Comparison of ENCODE assay signal across 10 cellular contexts in genomic region chr10:93072713-93073538, GRCh38. TPM values are rescaled to one million over a fixed set of nuclear protein-coding genes. Genes with fewer than 3 reads are reported as not detected.
A peak's percentile ranks its signal among the peaks of the same experiment; 100 is the strongest.
DNase-seq lines count a peak whose midpoint lies in the region; ATAC-seq and TF ChIP-seq lines count a peak whose summit lies in the region.
"Had no signal": no experiment of that assay in that cellular context is flagged by ENCODE, and none has a peak within 500 bp of the region (broad histone marks: within the 10 kb centered on the region; RNA-seq: fewer than 3 reads in every experiment).

No MANE protein-coding gene starts in this region.

- POLR2A ChIA-PET in T-cell (lab: Charles Lee): no interaction called here

- H3K4me1 ChIP-seq in iPS DF 6.9 (ENCODE audit: control insufficient read depth, insufficient read depth, low read length): peaks cover 19% of the 10 kb centered on the region

- peaks cover 57 to 73% of the 10 kb centered on the region in 2 donors for H3K27me3 Mint-ChIP-seq in T-cell

- TF ChIP-seq CTCF in HFF-Myc (IDR thresholded peaks at IDR 0.05; ENCODE audit: low read depth, low read length, missing control alignments): no peak

- no peak for TF ChIP-seq POLR2A in erythroblast (IDR thresholded peaks at IDR 0.05; ENCODE audit: low read length)

- no peak for DNase-seq in HFF-Myc (ENCODE audit: extremely low read depth, low read depth)
- no peak for DNase-seq in T-cell
- DNase-seq in iPS DF 6.9 (ENCODE audit: low read depth, low spot score): no peak
- DNase-seq in DMS114 treated with DMSO at 0.1 percent for 48 hours (lab: John Stamatoyannopoulos, UW; ENCODE audit: unreplicated experiment): no peak
- no peak for DNase-seq in NCI-H774 (lab: John Stamatoyannopoulos, UW)
- DNase-seq in OCI-M1 (lab: John Stamatoyannopoulos, UW): no peak
- no peak for DNase-seq in erythroblast (lab: John Stamatoyannopoulos, UW)
- DNase-seq: kidney glomerular epithelial cell had no signal

- no CpG with 5 or more reads among the region's 34 CpGs for WGBS in iPS DF 6.9 (ENCODE audit: insufficient coverage, insufficient read length)

- H3K4me3 Mint-ChIP-seq in T-cell: peak overlapping the region; percentile 21 to 74 (median 45)

- H3K27me3 ChIP-seq in iPS DF 6.9 (ENCODE audit: control insufficient read depth, insufficient read depth, low read length): peaks cover 78% of the 10 kb centered on the region

- CTCF ChIA-PET in T-cell (lab: Charles Lee): interaction anchor here in 1 of 2 donors (0.6 kb wide), 1 partner anchor 105 kb away, joined by 3 read pairs; no protein-coding TSS in a partner anchor

- no peak overlapping the region for H3K27ac Mint-ChIP-seq in T-cell

- H3K4me1 Mint-ChIP-seq in T-cell: peaks cover 24 to 44% (median 43%) of the 10 kb centered on the region in 3 donors

- no peaks in the 10 kb centered on the region for H3K9me3 ChIP-seq in iPS DF 6.9 (ENCODE audit: control insufficient read depth, insufficient read depth, low read length)

- no peaks in the 10 kb centered on the region for H3K36me3 ChIP-seq in iPS DF 6.9 (ENCODE audit: control insufficient read depth, insufficient read depth, low read length)

- no peaks in the 10 kb centered on the region for H3K9me3 Mint-ChIP-seq in T-cell

- H3K4me3 ChIP-seq in HFF-Myc (replicated peaks; ENCODE audit: low read depth, low read length): peak overlapping the region; percentile 39
- peak overlapping the region; percentile 16; the same call in 1 of the 2 replicates for H3K4me3 ChIP-seq in iPS DF 6.9 (ENCODE audit: low read length)
- peak overlapping the region in 4 of 7 experiments; percentile 10 to 32 (median 16) for H3K4me3 ChIP-seq in skin epidermis

- ATAC-seq in T-cell (replicated peaks in 1 of 4): no peak

- H3K36me3 Mint-ChIP-seq in T-cell: no peaks in the 10 kb centered on the region

- no peak overlapping the region for H3K27ac ChIP-seq in iPS DF 6.9 (ENCODE audit: low read length)
- no peak overlapping the region for H3K27ac ChIP-seq in skin epidermis

RNA-seq across cellular contexts. Expression of gene CYP26A1, which starts 0.8 kb away (rescaled TPM):
- total RNA-seq in T-cell: not detected
- total RNA-seq: SK-MEL-5 had no signal

RNA-seq across cellular contexts. Expression of gene CYP26C1, which starts 12.3 kb away (rescaled TPM):
- total RNA-seq in T-cell: under 1 TPM; 0.20 to 0.49 (median 0.38) TPM
- total RNA-seq: SK-MEL-5 had no signal
